ENCODE assay signal across 8 cellular contexts in the genomic region with DNA sequence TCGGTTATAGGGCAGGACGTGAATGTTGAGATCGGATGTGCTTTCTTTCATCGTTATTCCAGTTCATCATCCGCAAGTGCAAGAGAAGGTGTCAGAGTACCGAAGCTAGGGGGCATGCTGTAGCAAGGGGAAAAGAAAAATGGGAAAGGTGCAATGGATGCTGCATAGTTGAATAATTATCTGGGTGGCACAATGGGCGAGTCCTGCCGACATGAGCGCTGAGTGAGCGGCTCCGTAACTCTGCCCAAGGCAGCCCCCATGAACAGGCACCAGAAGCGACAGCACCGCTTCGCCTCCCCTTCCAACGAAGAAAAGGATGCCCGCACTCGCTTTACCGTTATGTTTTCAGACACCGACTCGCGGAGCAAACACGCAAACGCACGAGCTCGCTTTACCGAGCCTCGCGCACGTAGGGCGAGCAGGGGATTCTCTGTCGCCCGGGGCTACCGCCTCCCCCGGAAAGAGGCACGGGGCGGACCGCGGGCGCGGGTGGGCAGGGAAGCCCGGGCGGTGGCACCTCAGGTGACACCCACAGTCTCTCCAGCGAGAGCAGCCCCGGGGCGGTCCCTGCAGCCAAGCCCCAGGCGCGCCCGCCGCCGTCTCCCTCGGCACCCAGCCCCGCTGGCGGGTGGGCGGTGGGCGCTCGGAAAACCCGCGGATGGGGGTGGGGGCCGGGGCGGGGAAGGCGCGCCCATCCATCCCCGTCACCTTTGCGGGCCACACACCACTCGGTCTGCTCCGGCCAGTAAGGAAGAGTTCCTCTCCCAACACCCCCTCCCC. TPM values are rescaled to one million over a fixed set of nuclear protein-coding genes. Genes with fewer than 3 reads are reported as not detected.
DNase-seq lines count a peak whose midpoint lies in the region; ATAC-seq and TF ChIP-seq lines count a peak whose summit lies in the region.

No MANE protein-coding gene starts in this region.

- H3K9me3 ChIP-seq in spleen, result no peaks in the 10 kb centered on the region

- H3K4me1 ChIP-seq in spleen, result peaks cover 25 to 51% (median 39%) of the 10 kb centered on the region in 6 donors

- H3K4me1 Mint-ChIP-seq in WTC11, result peaks cover 11% of the 10 kb centered on the region

- no peaks in the 10 kb centered on the region for H3K36me3 ChIP-seq in spleen

- TF ChIP-seq CTCF in WTC11 (IDR thresholded peaks at IDR 0.05), result no peak
- TF ChIP-seq CTCF in cardiac fibroblast (IDR thresholded peaks at IDR 0.05; ENCODE audit: low read depth, low read length), result peak; percentile 78
- TF ChIP-seq CTCF in spleen (IDR thresholded peaks at IDR 0.05 in 8 of 11, conservative IDR thresholded peaks at IDR 0.05 in 3 of 11), result peak in 10 of 11 experiments; percentile 44 to 72 (median 58)

- no peaks in the 10 kb centered on the region for H3K36me3 Mint-ChIP-seq in WTC11

- intact Hi-C loops in spleen (cut with DNase I; ENCODE audit: low total_unique reads), result no loop called here

- peak overlapping the region; percentile 81 for H3K4me3 Mint-ChIP-seq in WTC11

- no peaks in the 10 kb centered on the region for H3K27me3 Mint-ChIP-seq in WTC11 (ENCODE audit: low read depth)

- peak; percentile 27 for ATAC-seq in HG02973 (IDR thresholded peaks at IDR 0.05; ENCODE audit: unreplicated experiment)
- peak; percentile 20 for ATAC-seq in WTC11
- ATAC-seq in HG03378 (IDR thresholded peaks at IDR 0.05; ENCODE audit: unreplicated experiment), result no peak

- WGBS in spleen, 5 donors, result 0 to 1% (median 1%) methylated on average over 42 to 66 of the region's 66 CpGs

- H3K27me3 ChIP-seq in spleen (replicated peaks in 1 of 7), result peaks cover 0 to 23% (median 0%) of the 10 kb centered on the region in 7 donors

- H3K27ac ChIP-seq in spleen, result peak overlapping the region; percentile 29 to 93 (median 88)

- peak overlapping the region; percentile 72 to 94 for H3K4me3 ChIP-seq in cardiac fibroblast (replicated peaks in 1 of 2; ENCODE audit: low read depth in 2 of 2, low read length in 2 of 2)
- peak overlapping the region; percentile 58 to 99 (median 84) for H3K4me3 ChIP-seq in spleen

- POLR2A ChIA-PET in WTC11 (lab: Charles Lee), result interaction anchor here (1.0 kb wide), 1 partner anchor 12 kb away, joined by 3 read pairs; no protein-coding TSS in a partner anchor

- no peaks in the 10 kb centered on the region for H3K9me3 Mint-ChIP-seq in WTC11

- no peak for TF ChIP-seq POLR2A in spleen (IDR thresholded peaks at IDR 0.05)

- CTCF ChIA-PET in WTC11 (lab: Charles Lee), result interaction anchor here (0.7 to 2.3 kb wide), 7 partner anchors 9 to 214 kb away, joined by 3 to 13 read pairs (median 4); no protein-coding TSS in a partner anchor

- DNase-seq in GDM1 (lab: John Stamatoyannopoulos, UW), result peak; percentile 60
- peak; percentile 87 for DNase-seq in NCI-H2171 treated with DMSO at 0.1 percent for 48 hours (lab: John Stamatoyannopoulos, UW)
- DNase-seq in WTC11 (ENCODE audit: low spot score), result peak; percentile 28
- DNase-seq in cardiac fibroblast (ENCODE audit: low read depth in 2 of 2), result peak; percentile 72 to 74
- DNase-seq in iris pigment epithelial cell (ENCODE audit: low read depth), result peak; percentile 74
- peak; percentile 93 for DNase-seq in spleen

- 0 out of 2 replicates have a peak overlapping the region, but pooled peaks have one; percentile 13 for H3K27ac Mint-ChIP-seq in WTC11

TF ChIP-seq in WTC11, 78 proteins besides CTCF, POLR2A, EP300 and RAD21:
- TF ChIP-seq, protein P1, sequence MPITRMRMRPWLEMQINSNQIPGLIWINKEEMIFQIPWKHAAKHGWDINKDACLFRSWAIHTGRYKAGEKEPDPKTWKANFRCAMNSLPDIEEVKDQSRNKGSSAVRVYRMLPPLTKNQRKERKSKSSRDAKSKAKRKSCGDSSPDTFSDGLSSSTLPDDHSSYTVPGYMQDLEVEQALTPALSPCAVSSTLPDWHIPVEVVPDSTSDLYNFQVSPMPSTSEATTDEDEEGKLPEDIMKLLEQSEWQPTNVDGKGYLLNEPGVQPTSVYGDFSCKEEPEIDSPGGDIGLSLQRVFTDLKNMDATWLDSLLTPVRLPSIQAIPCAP (CRISPR knock-in tag; IDR thresholded peaks at IDR 0.05), result no peak
- TF ChIP-seq, protein P2, sequence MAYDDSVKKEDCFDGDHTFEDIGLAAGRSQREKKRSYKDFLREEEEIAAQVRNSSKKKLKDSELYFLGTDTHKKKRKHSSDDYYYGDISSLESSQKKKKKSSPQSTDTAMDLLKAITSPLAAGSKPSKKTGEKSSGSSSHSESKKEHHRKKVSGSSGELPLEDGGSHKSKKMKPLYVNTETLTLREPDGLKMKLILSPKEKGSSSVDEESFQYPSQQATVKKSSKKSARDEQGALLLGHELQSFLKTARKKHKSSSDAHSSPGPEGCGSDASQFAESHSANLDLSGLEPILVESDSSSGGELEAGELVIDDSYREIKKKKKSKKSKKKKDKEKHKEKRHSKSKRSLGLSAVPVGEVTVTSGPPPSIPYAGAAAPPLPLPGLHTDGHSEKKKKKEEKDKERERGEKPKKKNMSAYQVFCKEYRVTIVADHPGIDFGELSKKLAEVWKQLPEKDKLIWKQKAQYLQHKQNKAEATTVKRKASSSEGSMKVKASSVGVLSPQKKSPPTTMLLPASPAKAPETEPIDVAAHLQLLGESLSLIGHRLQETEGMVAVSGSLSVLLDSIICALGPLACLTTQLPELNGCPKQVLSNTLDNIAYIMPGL (CRISPR knock-in tag; IDR thresholded peaks at IDR 0.05), result 0 out of 2 replicates have a peak, but pooled peaks have one; percentile 12
- TF ChIP-seq, protein P3, sequence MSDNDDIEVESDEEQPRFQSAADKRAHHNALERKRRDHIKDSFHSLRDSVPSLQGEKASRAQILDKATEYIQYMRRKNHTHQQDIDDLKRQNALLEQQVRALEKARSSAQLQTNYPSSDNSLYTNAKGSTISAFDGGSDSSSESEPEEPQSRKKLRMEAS (CRISPR knock-in tag; IDR thresholded peaks at IDR 0.05), result peak; percentile 39; the same call in 1 of the 2 replicates
- TF ChIP-seq ESRRA (CRISPR knock-in tag; IDR thresholded peaks at IDR 0.05; ENCODE audit: borderline replicate concordance) (0 out of 2 replicates have a peak, but pooled peaks have one; percentile 35), NFE2L1 (CRISPR knock-in tag; IDR thresholded peaks at IDR 0.05) (0 out of 2 replicates have a peak, but pooled peaks have one; percentile 20), FOXP1 (CRISPR knock-in tag; IDR thresholded peaks at IDR 0.05; ENCODE audit: borderline replicate concordance) (no peak), SMAD4 (CRISPR knock-in tag; IDR thresholded peaks at IDR 0.05) (no peak)
- TF ChIP-seq, protein P4, sequence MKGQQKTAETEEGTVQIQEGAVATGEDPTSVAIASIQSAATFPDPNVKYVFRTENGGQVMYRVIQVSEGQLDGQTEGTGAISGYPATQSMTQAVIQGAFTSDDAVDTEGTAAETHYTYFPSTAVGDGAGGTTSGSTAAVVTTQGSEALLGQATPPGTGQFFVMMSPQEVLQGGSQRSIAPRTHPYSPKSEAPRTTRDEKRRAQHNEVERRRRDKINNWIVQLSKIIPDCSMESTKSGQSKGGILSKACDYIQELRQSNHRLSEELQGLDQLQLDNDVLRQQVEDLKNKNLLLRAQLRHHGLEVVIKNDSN (CRISPR knock-in tag; IDR thresholded peaks at IDR 0.05), result no peak

RNA-seq across cellular contexts. Expression of a gene that starts 0.7 kb away (rescaled TPM):
- total RNA-seq in WTC11 (2021) (22.3 to 28.9 TPM (median 27.7 TPM) in 3 replicates), spleen (1 to 10 TPM; 2.1 to 8.8 (median 3.7) TPM)
- 1 to 10 TPM; 1.2 to 3.0 (median 2.3) TPM for polyA plus RNA-seq in spleen

RNA-seq across cellular contexts. Expression of a gene that starts 1.4 kb away (rescaled TPM):
- total RNA-seq in WTC11 (2021) (24.7 to 25.7 TPM (median 25.1 TPM) in 3 replicates), spleen (10 to 100 TPM; 27.2 to 38.1 (median 31.4) TPM)
- 10 to 100 TPM; 12.5 to 14.1 (median 12.6) TPM for polyA plus RNA-seq in spleen

Comparison
In these comparisons a context has a peak if more than half of its experiments do, and no peak if none do; other contexts are left out.
1. DNase-seq: peak in every context shown above with its lines; median percentile 93 in spleen; 87 in NCI-H2171 treated with DMSO at 0.1 percent for 48 hours; 74 in iris pigment epithelial cell; 73 in cardiac fibroblast; 60 in GDM1; 28 in WTC11.